Comparison of ENCODE assay signal across 21 cellular contexts in the genomic region with DNA sequence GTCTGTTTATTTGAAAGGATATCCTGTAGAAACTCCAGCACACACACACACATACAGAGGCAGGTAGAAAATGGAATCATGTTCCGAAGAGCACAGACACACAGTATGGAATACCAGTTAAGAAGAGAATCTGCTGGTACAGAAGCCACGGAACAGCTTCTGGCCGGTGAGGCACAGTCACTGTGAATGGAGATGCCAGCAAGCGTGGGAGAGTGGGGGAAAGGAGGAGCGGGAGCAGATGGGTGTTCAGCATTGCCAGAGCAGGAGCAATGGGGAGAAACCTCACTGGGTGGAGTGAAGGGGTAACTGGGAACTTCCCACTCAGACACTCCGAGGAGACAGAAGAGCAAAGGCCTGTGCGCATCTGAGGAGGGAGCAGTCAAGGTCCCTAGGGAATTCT. TPM values are rescaled to one million over a fixed set of nuclear protein-coding genes. Genes with fewer than 3 reads are reported as not detected.
A peak's percentile ranks its signal among the peaks of the same experiment; 100 is the strongest.
DNase-seq lines count a peak whose midpoint lies in the region; ATAC-seq, FAIRE-seq and TF ChIP-seq lines count a peak whose summit lies in the region.
"Had no signal": no experiment of that assay in that cellular context is flagged by ENCODE, and none has a peak within 500 bp of the region (broad histone marks: within the 10 kb centered on the region; RNA-seq: fewer than 3 reads in every experiment).

No MANE protein-coding gene starts in this region.

- DNase-seq in Ammon's horn (ENCODE audit: low spot score) (peak; percentile 78), K562 (ENCODE audit: extremely low read depth in 1 of 4, low spot score in 3 of 4) (peak in 1 of 4 experiments; percentile 12), glutamatergic neuron (no peak), posterior cingulate gyrus (peak in 7 of 10 donors; percentile 38 to 92 (median 45)), pancreas (no peak), DMS153 (lab: John Stamatoyannopoulos, UW) (no peak)
- DNase-seq: 8988T; Calu3; CD8-positive, alpha-beta T cell; DMS79; GF-D8; H7 had no signal

- ATAC-seq in K562: peak; percentile 20
- no peak for ATAC-seq in pancreas
- no peak for ATAC-seq in HG02840 (IDR thresholded peaks at IDR 0.05; ENCODE audit: low FRiP score, unreplicated experiment)
- ATAC-seq: CD8-positive, alpha-beta T cell; GM23338; HCT116 had no signal

- H3K27me3 ChIP-seq in K562 (ENCODE audit: control insufficient read depth in 2 of 2, insufficient read depth in 2 of 2, low read length in 2 of 2) (peaks cover 10 to 18% of the 10 kb centered on the region in 2 experiments; a peak in 4 of 5 replicates), pancreas (no peaks in the 10 kb centered on the region)
- H3K27me3 ChIP-seq: BLaER1 treated with 17β-estradiol and CSF1 and Interleukin-3, amounts not matched to agents 10 nM and 100 nM had no signal

- no peak for TF ChIP-seq EP300 in K562 (IDR thresholded peaks at IDR 0.05; ENCODE audit: low read length)

- no peak for TF ChIP-seq CTCF in K562 (IDR thresholded peaks at IDR 0.05 in 2 of 3, conservative IDR thresholded peaks at IDR 0.05 in 1 of 3; ENCODE audit: insufficient read depth in 2 of 3, low read depth in 1 of 3, low read length in 3 of 3)
- no peak for TF ChIP-seq CTCF in glutamatergic neuron (IDR thresholded peaks at IDR 0.05; ENCODE audit: partially characterized antibody, unreplicated experiment)
- no peak for TF ChIP-seq CTCF in pancreas (IDR thresholded peaks at IDR 0.05)

- H3K27ac ChIP-seq in K562 (ENCODE audit: extremely low read depth, low read depth, low read length) (no peak overlapping the region), pancreas (no peak overlapping the region)
- H3K27ac ChIP-seq: BLaER1 treated with 17β-estradiol and CSF1 and Interleukin-3, amounts not matched to agents 10 nM and 100 nM; HL-60 had no signal

- no peak overlapping the region for H3K4me3 ChIP-seq in K562
- H3K4me3 ChIP-seq in pancreas: no peak overlapping the region
- H3K4me3 ChIP-seq: BLaER1 treated with 17β-estradiol and CSF1 and Interleukin-3, amounts not matched to agents 10 nM and 100 nM; GM23338 had no signal

- peaks cover 7% of the 10 kb centered on the region for H3K27me3 Mint-ChIP-seq in glutamatergic neuron (ENCODE audit: unreplicated experiment)
- H3K27me3 Mint-ChIP-seq: B cell had no signal

- no peak for TF ChIP-seq RAD21 in K562 (CRISPR knock-in tag; conservative IDR thresholded peaks at IDR 0.05 in 1 of 2, IDR thresholded peaks at IDR 0.05 in 1 of 2)

- H3K4me1 ChIP-seq in K562 (replicated peaks in 1 of 2; ENCODE audit: control insufficient read depth in 2 of 2, insufficient read depth in 2 of 2, low read length in 2 of 2): peaks cover 4 to 5% of the 10 kb centered on the region in 2 experiments; a peak in 3 of 5 replicates
- no peaks in the 10 kb centered on the region for H3K4me1 ChIP-seq in pancreas

- H3K79me2 ChIP-seq in K562 (ENCODE audit: control insufficient read depth, insufficient read depth, low read length): no peaks in the 10 kb centered on the region

- BruUV-seq in K562 (replicated peaks; lab: Mats Ljungman, UMichigan): no TSS peak

- H3K36me3 Mint-ChIP-seq in glutamatergic neuron (ENCODE audit: unreplicated experiment): no peaks in the 10 kb centered on the region
- H3K36me3 Mint-ChIP-seq: CD8-positive, alpha-beta T cell had no signal

- H3K9me3 Mint-ChIP-seq in glutamatergic neuron (ENCODE audit: unreplicated experiment): peaks cover 1% of the 10 kb centered on the region
- H3K9me3 Mint-ChIP-seq: CD8-positive, alpha-beta T cell; GM23338 had no signal

- peaks cover 9% of the 10 kb centered on the region for H3K4me1 Mint-ChIP-seq in glutamatergic neuron (ENCODE audit: low read depth, unreplicated experiment)
- H3K4me1 Mint-ChIP-seq: B cell, GM23338 had no signal

- POLR2A ChIA-PET in K562 (lab: Yijun Ruan, JAX): interaction anchor here (0.8 to 1.4 kb wide), 4 partner anchors 8 to 320 kb away, joined by 3 to 6 read pairs (median 4); a partner anchor contains a TSS

- CTCF ChIA-PET in K562 (lab: Yijun Ruan, JAX; ENCODE audit: low intra/inter-chr PET ratio): no interaction called here

- H4K20me1 ChIP-seq in K562 (replicated peaks; ENCODE audit: control insufficient read depth, insufficient read depth, low read length): no peaks in the 10 kb centered on the region
- H4K20me1 ChIP-seq: BLaER1 treated with 17β-estradiol and CSF1 and Interleukin-3, amounts not matched to agents 10 nM and 100 nM had no signal

- H3K4me3 Mint-ChIP-seq in glutamatergic neuron (ENCODE audit: unreplicated experiment): peak overlapping the region; percentile 20
- H3K4me3 Mint-ChIP-seq: B cell; CD8-positive, alpha-beta T cell; GM23338 had no signal

- H2AFZ ChIP-seq in K562 (ENCODE audit: low read depth, low read length): peak overlapping the region; percentile 33; the same call in 1 of the 2 replicates
- H2AFZ ChIP-seq: GM23338 had no signal

- TF ChIP-seq POLR2A in K562 (conservative IDR thresholded peaks at IDR 0.05): no peak

- WGBS in K562 (ENCODE audit: insufficient coverage, low coverage, missing lambda C conversion rate): 7% methylated on average over 7 of the region's 7 CpGs
- WGBS in pancreas, 2 donors: 86 to 89% methylated on average over 7 of the region's 7 CpGs

- no peak overlapping the region for H3K27ac Mint-ChIP-seq in glutamatergic neuron (ENCODE audit: unreplicated experiment)
- H3K27ac Mint-ChIP-seq: B cell; CD8-positive, alpha-beta T cell; GM23338 had no signal

- intact Hi-C loops in K562 (cut with micrococcal nuclease) (no loop called here), posterior cingulate gyrus (cut with DNase I) (no loop called here), pancreas (cut with DNase I) (no loop called here)

- in situ Hi-C loops in K562 (cut with MboI): no loop called here

- FAIRE-seq in K562 (lab: Jason Lieb, UNC): peak; percentile 66
- no peak for FAIRE-seq in pancreas (lab: Jason Lieb, UNC)

- H3K4me2 ChIP-seq in K562 (ENCODE audit: insufficient read depth, low read length): no peak overlapping the region
- H3K4me2 ChIP-seq: BLaER1 treated with 17β-estradiol and CSF1 and Interleukin-3, amounts not matched to agents 10 nM and 100 nM; GM23338 had no signal

- no peaks in the 10 kb centered on the region for H3K36me3 ChIP-seq in K562 (ENCODE audit: control insufficient read depth, insufficient read depth, low read length)
- no peaks in the 10 kb centered on the region for H3K36me3 ChIP-seq in pancreas
- H3K36me3 ChIP-seq: BLaER1 treated with 17β-estradiol and CSF1 and Interleukin-3, amounts not matched to agents 10 nM and 100 nM had no signal

- H3K9me1 ChIP-seq in K562 (ENCODE audit: control insufficient read depth, insufficient read depth, low read length): no peaks in the 10 kb centered on the region

- no peak overlapping the region for H3K9ac ChIP-seq in K562 (ENCODE audit: insufficient read depth in 1 of 2, low read depth in 2 of 2, low read length in 2 of 2)

- H3K9me3 ChIP-seq in K562 (replicated peaks; ENCODE audit: control insufficient read depth, insufficient read depth, low read depth, low read length): no peaks in the 10 kb centered on the region
- H3K9me3 ChIP-seq in pancreas: no peaks in the 10 kb centered on the region
- H3K9me3 ChIP-seq: BLaER1 treated with 17β-estradiol and CSF1 and Interleukin-3, amounts not matched to agents 10 nM and 100 nM had no signal

RNA-seq across cellular contexts. Expression of a gene that starts 9.5 kb away (rescaled TPM):
- 140 and 407 TPM in 2 replicates for total RNA-seq in K562 (2011; cell fraction: chromatin; rRNA removed; ENCODE audit: low replicate concordance)
- 199 and 212 TPM in 2 replicates for total RNA-seq in K562 (2011; cell fraction: nucleolus; rRNA removed)
- 141 and 147 TPM in 2 replicates for total RNA-seq in K562 (2011; cell fraction: nucleoplasm; rRNA removed)
- 86.8 and 118 TPM in 2 replicates for total RNA-seq in K562 (2014; rRNA removed)
- total RNA-seq in K562 (2014; rRNA removed; fragmentation: Illumina TruSeq; extraction: Trizol): 29.0 and 42.9 TPM in 2 replicates
- 60.6 and 64.3 TPM in 2 replicates for total RNA-seq in K562 (2015; rRNA removed; fragmentation: Illumina TruSeq; extraction: Trizol)
- total RNA-seq in K562 (2021): 118 TPM in 2 replicates
- 54.9 and 72.4 TPM in 2 replicates for polyA plus RNA-seq in K562 (2011; rRNA removed)
- polyA plus RNA-seq in K562 (2011; cell fraction: cytosol; rRNA removed): 54.0 and 156 TPM in 2 replicates
- polyA plus RNA-seq in K562 (2011; cell fraction: nucleus; rRNA removed): 208 and 316 TPM in 2 replicates
- 79.3 and 81.1 TPM in 2 replicates for polyA plus RNA-seq in K562 (2012)
- 59.8 and 76.3 TPM in 2 replicates for polyA plus RNA-seq in K562 (2014; fragmentation: Illumina TruSeq; extraction: Trizol)
- 1 to 10 TPM in 1 of 2 experiments, under 1 TPM in 1; 0.80 to 2.1 TPM for polyA plus RNA-seq in K562 (2014; fragmentation: Nextera tagmentation; extraction: Ambion mirVana)
- 84.7 and 89.0 TPM in 2 replicates for polyA plus RNA-seq in K562 (2014; rRNA removed)
- polyA minus RNA-seq in K562 (2011; rRNA and poly(A)+ RNA removed): 24.1 and 78.3 TPM in 2 replicates
- 48.6 and 69.1 TPM in 2 replicates for polyA minus RNA-seq in K562 (2011; cell fraction: cytosol; rRNA and poly(A)+ RNA removed)
- 81.0 and 88.0 TPM in 2 replicates for polyA minus RNA-seq in K562 (2011; cell fraction: nucleus; rRNA and poly(A)+ RNA removed)
- total RNA-seq in glutamatergic neuron (ENCODE audit: unreplicated experiment): 81.7 TPM
- 10 to 100 TPM; 16.8 to 25.7 (median 19.8) TPM for total RNA-seq in pancreas
- 10 to 100 TPM; 18.3 to 26.0 TPM for polyA plus RNA-seq in pancreas

RNA-seq across cellular contexts. Expression of a gene that starts 36.4 kb away (rescaled TPM):
- total RNA-seq in K562 (2011; cell fraction: chromatin; rRNA removed; ENCODE audit: low replicate concordance): 42.5 and 74.9 TPM in 2 replicates
- total RNA-seq in K562 (2011; cell fraction: nucleolus; rRNA removed): 69.3 and 79.4 TPM in 2 replicates
- 70.7 and 78.6 TPM in 2 replicates for total RNA-seq in K562 (2011; cell fraction: nucleoplasm; rRNA removed)
- total RNA-seq in K562 (2014; rRNA removed) (8.3 and 14.2 TPM in 2 replicates), K562 (2014; rRNA removed; fragmentation: Illumina TruSeq; extraction: Trizol) (14.5 and 16.7 TPM in 2 replicates), K562 (2015; rRNA removed; fragmentation: Illumina TruSeq; extraction: Trizol) (23.0 and 23.5 TPM in 2 replicates), K562 (2021) (10.5 and 10.7 TPM in 2 replicates), glutamatergic neuron (ENCODE audit: unreplicated experiment) (24.9 TPM), pancreas (1 to 10 TPM; 2.0 to 7.4 (median 4.2) TPM)
- polyA plus RNA-seq in K562 (2011; rRNA removed) (71.8 and 102 TPM in 2 replicates), K562 (2014; fragmentation: Illumina TruSeq; extraction: Trizol) (18.9 and 26.0 TPM in 2 replicates), K562 (2014; fragmentation: Nextera tagmentation; extraction: Ambion mirVana) (10 to 100 TPM; 28.6 to 40.5 TPM), K562 (2014; rRNA removed) (16.4 and 25.5 TPM in 2 replicates), pancreas (1 to 10 TPM; 5.4 to 6.7 TPM)
- polyA plus RNA-seq in K562 (2011; cell fraction: cytosol; rRNA removed): 68.1 and 117 TPM in 2 replicates
- 37.3 and 64.2 TPM in 2 replicates for polyA plus RNA-seq in K562 (2011; cell fraction: nucleus; rRNA removed)
- polyA plus RNA-seq in K562 (2012): 13.2 and 14.2 TPM in 2 replicates
- 29.9 and 51.9 TPM in 2 replicates for polyA minus RNA-seq in K562 (2011; rRNA and poly(A)+ RNA removed)
- polyA minus RNA-seq in K562 (2011; cell fraction: cytosol; rRNA and poly(A)+ RNA removed): 11.6 and 15.9 TPM in 2 replicates
- polyA minus RNA-seq in K562 (2011; cell fraction: nucleus; rRNA and poly(A)+ RNA removed): 19.5 and 63.9 TPM in 2 replicates

RNA-seq across cellular contexts. Expression of a gene that starts 57.3 kb away (rescaled TPM):
- 218 and 250 TPM in 2 replicates for total RNA-seq in K562 (2011; cell fraction: chromatin; rRNA removed; ENCODE audit: low replicate concordance)
- 132 and 144 TPM in 2 replicates for total RNA-seq in K562 (2011; cell fraction: nucleolus; rRNA removed)
- 200 and 284 TPM in 2 replicates for total RNA-seq in K562 (2011; cell fraction: nucleoplasm; rRNA removed)
- total RNA-seq in K562 (2014; rRNA removed) (46.9 and 75.6 TPM in 2 replicates), K562 (2014; rRNA removed; fragmentation: Illumina TruSeq; extraction: Trizol) (73.2 and 84.9 TPM in 2 replicates), K562 (2015; rRNA removed; fragmentation: Illumina TruSeq; extraction: Trizol) (78.6 and 82.0 TPM in 2 replicates), K562 (2021) (62.8 and 64.9 TPM in 2 replicates), glutamatergic neuron (ENCODE audit: unreplicated experiment) (40.9 TPM), pancreas (10 to 100 TPM in 4 of 6 donors, 1 to 10 TPM in 2; 8.8 to 12.6 (median 10.8) TPM)
- polyA plus RNA-seq in K562 (2011; rRNA removed) (47.4 and 79.2 TPM in 2 replicates), K562 (2014; fragmentation: Illumina TruSeq; extraction: Trizol) (64.1 and 68.9 TPM in 2 replicates), K562 (2014; fragmentation: Nextera tagmentation; extraction: Ambion mirVana) (10 to 100 TPM; 91.0 to 95.7 TPM), K562 (2014; rRNA removed) (35.9 and 41.8 TPM in 2 replicates), pancreas (1 to 10 TPM; 6.2 to 6.7 TPM)
- polyA plus RNA-seq in K562 (2011; cell fraction: cytosol; rRNA removed): 29.8 and 29.9 TPM in 2 replicates
- 24.4 and 35.3 TPM in 2 replicates for polyA plus RNA-seq in K562 (2011; cell fraction: nucleus; rRNA removed)
- 35.0 and 47.7 TPM in 2 replicates for polyA plus RNA-seq in K562 (2012)
- polyA minus RNA-seq in K562 (2011; rRNA and poly(A)+ RNA removed): 88.7 and 120 TPM in 2 replicates
- 32.5 and 50.1 TPM in 2 replicates for polyA minus RNA-seq in K562 (2011; cell fraction: cytosol; rRNA and poly(A)+ RNA removed)
- 47.7 and 57.1 TPM in 2 replicates for polyA minus RNA-seq in K562 (2011; cell fraction: nucleus; rRNA and poly(A)+ RNA removed)

RNA-seq across cellular contexts. Expression of a gene that starts 57.8 kb away (rescaled TPM):
- total RNA-seq in K562 (2011; cell fraction: chromatin; rRNA removed; ENCODE audit: low replicate concordance): 0.16 TPM in 1 of 2 replicates, not detected in the other
- not detected in 2 replicates for total RNA-seq in K562 (2011; cell fraction: nucleolus; rRNA removed)
- total RNA-seq in K562 (2011; cell fraction: nucleoplasm; rRNA removed): not detected in 2 replicates
- total RNA-seq in K562 (2014; rRNA removed): 0.04 TPM in 1 of 2 replicates, not detected in the other
- total RNA-seq in K562 (2014; rRNA removed; fragmentation: Illumina TruSeq; extraction: Trizol): not detected in 2 replicates
- not detected in 2 replicates for total RNA-seq in K562 (2015; rRNA removed; fragmentation: Illumina TruSeq; extraction: Trizol)
- not detected in 2 replicates for total RNA-seq in K562 (2021)
- polyA plus RNA-seq in K562 (2011; rRNA removed): 0.09 TPM in 1 of 2 replicates, not detected in the other
- polyA plus RNA-seq in K562 (2011; cell fraction: cytosol; rRNA removed): 0.09 and 0.19 TPM in 2 replicates
- polyA plus RNA-seq in K562 (2011; cell fraction: nucleus; rRNA removed): 0.24 and 0.48 TPM in 2 replicates
- not detected in 2 replicates for polyA plus RNA-seq in K562 (2012)
- not detected in 2 replicates for polyA plus RNA-seq in K562 (2014; fragmentation: Illumina TruSeq; extraction: Trizol)
- polyA plus RNA-seq in K562 (2014; fragmentation: Nextera tagmentation; extraction: Ambion mirVana): not detected
- not detected in 2 replicates for polyA plus RNA-seq in K562 (2014; rRNA removed)
- polyA minus RNA-seq in K562 (2011; rRNA and poly(A)+ RNA removed): not detected in 2 replicates
- not detected in 2 replicates for polyA minus RNA-seq in K562 (2011; cell fraction: cytosol; rRNA and poly(A)+ RNA removed)
- polyA minus RNA-seq in K562 (2011; cell fraction: nucleus; rRNA and poly(A)+ RNA removed): not detected in 2 replicates
- not detected for total RNA-seq in glutamatergic neuron (ENCODE audit: unreplicated experiment)
- total RNA-seq in pancreas: under 1 TPM in 2 of 6 donors, not detected in 4; 0.31 to 0.75 TPM
- under 1 TPM; 0.21 to 0.61 TPM for polyA plus RNA-seq in pancreas
- total RNA-seq: Calu3, Daoy, HT1080 had no signal
- polyA plus RNA-seq: AG04450 had no signal

Comparison
In these comparisons a context has a peak if more than half of its experiments do, and no peak if none do; other contexts are left out.
1. DNase-seq: peak in Ammon's horn (single experiment) and posterior cingulate gyrus (7 of 10); none in glutamatergic neuron (single experiment), pancreas (0 of 6) and DMS153 (single experiment).